In genomic region chr12:53737951-53738833, GRCh38 we compare ENCODE assay signal across 10 cellular contexts. TPM values are rescaled to one million over a fixed set of nuclear protein-coding genes. Genes with fewer than 3 reads are reported as not detected.
DNase-seq lines count a peak whose midpoint lies in the region; ATAC-seq and TF ChIP-seq lines count a peak whose summit lies in the region.
"Had no signal": no experiment of that assay in that cellular context is flagged by ENCODE, and none has a peak within 500 bp of the region (broad histone marks: within the 10 kb centered on the region; RNA-seq: fewer than 3 reads in every experiment).

No MANE protein-coding gene starts in this region.

- peaks cover 2% of the 10 kb centered on the region for H3K36me3 Mint-ChIP-seq in IgD-negative memory B cell
- no peaks in the 10 kb centered on the region for H3K36me3 Mint-ChIP-seq in endodermal cell (ENCODE audit: low read depth)

- H2AFZ ChIP-seq in smooth muscle cell (ENCODE audit: low read depth), result no peak overlapping the region

- H3K27ac Mint-ChIP-seq in IgD-negative memory B cell, result no peak overlapping the region
- no peak overlapping the region for H3K27ac Mint-ChIP-seq in endodermal cell

- peak; percentile 15 to 52 for ATAC-seq in activated CD4-positive, CD25-positive, alpha-beta regulatory T cell treated with anti-CD3 and anti-CD28 coated beads, Interleukin-2, amount 50 U/mL, for 24 hours
- ATAC-seq in HG03039 (IDR thresholded peaks at IDR 0.05; ENCODE audit: unreplicated experiment) (no peak), GM18517 (IDR thresholded peaks at IDR 0.05; ENCODE audit: unreplicated experiment) (no peak)
- ATAC-seq: psoas muscle had no signal

- H3K27ac ChIP-seq in endodermal cell (ENCODE audit: low read depth, low read length), result no peak overlapping the region
- no peak overlapping the region for H3K27ac ChIP-seq in smooth muscle cell (ENCODE audit: low read depth)
- H3K27ac ChIP-seq in vagina, result no peak overlapping the region
- H3K27ac ChIP-seq: psoas muscle had no signal

- no peaks in the 10 kb centered on the region for H3K36me3 ChIP-seq in endodermal cell (ENCODE audit: control insufficient read depth, insufficient read depth, low read length)
- no peaks in the 10 kb centered on the region for H3K36me3 ChIP-seq in smooth muscle cell (ENCODE audit: low read depth)
- H3K36me3 ChIP-seq in vagina, result no peaks in the 10 kb centered on the region

- peaks cover 49% of the 10 kb centered on the region for H3K27me3 Mint-ChIP-seq in IgD-negative memory B cell
- H3K27me3 Mint-ChIP-seq in endodermal cell (ENCODE audit: insufficient read depth), result peaks cover 8% of the 10 kb centered on the region

- no peaks in the 10 kb centered on the region for H3F3A ChIP-seq in smooth muscle cell (ENCODE audit: low read depth)

- H3K4me1 Mint-ChIP-seq in IgD-negative memory B cell (peaks cover 6 to 17% (median 8%) of the 10 kb centered on the region in 3 donors), endodermal cell (peaks cover 11% of the 10 kb centered on the region)

- H3K9me3 ChIP-seq in endodermal cell (ENCODE audit: control insufficient read depth, low read length), result no peaks in the 10 kb centered on the region
- H3K9me3 ChIP-seq in smooth muscle cell (replicated peaks; ENCODE audit: low read depth), result no peaks in the 10 kb centered on the region
- H3K9me3 ChIP-seq in vagina, result no peaks in the 10 kb centered on the region
- H3K9me3 ChIP-seq: psoas muscle had no signal

- no peaks in the 10 kb centered on the region for H4K20me1 ChIP-seq in smooth muscle cell (ENCODE audit: low read depth)

- peak overlapping the region; percentile 80 for H3K4me3 ChIP-seq in endodermal cell (ENCODE audit: low read length)
- H3K4me3 ChIP-seq in smooth muscle cell, result peak overlapping the region; percentile 28
- H3K4me3 ChIP-seq in vagina, result peak overlapping the region in 1 of 2 donors; percentile 6
- H3K4me3 ChIP-seq: psoas muscle had no signal

- H3K9ac ChIP-seq in endodermal cell (ENCODE audit: extremely low read depth, low read length, poor library complexity, severe bottlenecking) (no peak overlapping the region), smooth muscle cell (ENCODE audit: low read depth) (no peak overlapping the region)

- intact Hi-C loops in vagina (cut with DNase I), result no loop called here

- peaks cover 98% of the 10 kb centered on the region for H3K27me3 ChIP-seq in endodermal cell (ENCODE audit: control insufficient read depth, insufficient read depth, low read length, poor library complexity, severe bottlenecking)
- peaks cover 100% of the 10 kb centered on the region for H3K27me3 ChIP-seq in smooth muscle cell (ENCODE audit: low read depth)
- no peaks in the 10 kb centered on the region for H3K27me3 ChIP-seq in vagina

- H3K79me2 ChIP-seq in smooth muscle cell (ENCODE audit: low read depth), result no peaks in the 10 kb centered on the region

- H3K9me3 Mint-ChIP-seq in IgD-negative memory B cell, result no peaks in the 10 kb centered on the region
- no peaks in the 10 kb centered on the region for H3K9me3 Mint-ChIP-seq in endodermal cell

- TF ChIP-seq POLR2A in vagina (IDR thresholded peaks at IDR 0.05), result no peak

- peak overlapping the region; percentile 72 for H3K4me2 ChIP-seq in smooth muscle cell

- H3K4me3 Mint-ChIP-seq in IgD-negative memory B cell (peak overlapping the region in 3 of 4 donors; percentile 48 to 81 (median 71)), endodermal cell (peak overlapping the region; percentile 56)

- DNase-seq in endodermal cell, result peak; percentile 94
- no peak for DNase-seq in smooth muscle cell (lab: John Stamatoyannopoulos, UW; ENCODE audit: unreplicated experiment)
- DNase-seq in vagina (ENCODE audit: extremely low spot score in 2 of 2), result no peak
- DNase-seq in OCI-M2 (lab: John Stamatoyannopoulos, UW; ENCODE audit: unreplicated experiment), result no peak
- DNase-seq: psoas muscle had no signal

- TF ChIP-seq CTCF in endodermal cell (conservative IDR thresholded peaks at IDR 0.05) (no peak), smooth muscle cell (IDR thresholded peaks at IDR 0.05; ENCODE audit: borderline replicate concordance, insufficient read depth, poor library complexity, severe bottlenecking) (no peak), vagina (IDR thresholded peaks at IDR 0.05) (no peak)

- 17 to 24% methylated on average over 22 to 38 of the region's 40 CpGs for WGBS in endodermal cell (ENCODE audit: insufficient coverage in 1 of 2, insufficient read length in 1 of 2), 2 experiments
- WGBS in smooth muscle cell (ENCODE audit: low lambda C conversion rate), result 16% methylated on average over 40 of the region's 40 CpGs

- H3K4me1 ChIP-seq in endodermal cell (ENCODE audit: control insufficient read depth, insufficient read depth, low read length), result no peaks in the 10 kb centered on the region
- H3K4me1 ChIP-seq in smooth muscle cell (ENCODE audit: low read depth), result peaks cover 8% of the 10 kb centered on the region
- H3K4me1 ChIP-seq in vagina, result peaks cover 22% of the 10 kb centered on the region

RNA-seq across cellular contexts. Expression of gene CALCOCO1, which starts 10.9 kb away (rescaled TPM):
- polyA plus RNA-seq in IgD-negative memory B cell (52.0 TPM), smooth muscle cell (46.5 and 59.5 TPM in 2 replicates)
- total RNA-seq in endodermal cell (10 to 100 TPM; 41.4 to 45.7 TPM), smooth muscle cell (52.0 and 56.6 TPM in 2 replicates), vagina (131 TPM)
- 72.2 TPM for polyA plus RNA-seq in endodermal cell (2013, experiment 1 of 2)
- 59.0 TPM for polyA plus RNA-seq in endodermal cell (2013, experiment 2 of 2)

RNA-seq across cellular contexts. Expression of gene CISTR, which starts 13.6 kb away (rescaled TPM):
- not detected for polyA plus RNA-seq in IgD-negative memory B cell
- not detected for total RNA-seq in endodermal cell
- not detected for polyA plus RNA-seq in endodermal cell (2013, experiment 1 of 2)
- not detected for polyA plus RNA-seq in endodermal cell (2013, experiment 2 of 2)
- not detected in 2 replicates for total RNA-seq in smooth muscle cell
- not detected in 2 replicates for polyA plus RNA-seq in smooth muscle cell
- total RNA-seq in vagina, result not detected
- total RNA-seq: psoas muscle; T-helper 1 cell treated with Interleukin-12 subunit alpha and Interleukin-12 subunit beta and Interleukin-4 antibody, amounts not matched to agents 30 ng/mL and 1 ng/mL, for 36 hours had no signal
- polyA plus RNA-seq: psoas muscle had no signal

Comparison
In these comparisons a context has a peak if more than half of its experiments do, and no peak if none do; other contexts are left out.
1. ATAC-seq: peak in activated CD4-positive, CD25-positive, alpha-beta regulatory T cell treated with anti-CD3 and anti-CD28 coated beads, Interleukin-2, amount 50 U/mL, for 24 hours (2 of 2); none in HG03039 (single experiment) and GM18517 (single experiment).